14 cellular contexts compared by ENCODE assay signal in genomic region chr1:247119600-247120407, GRCh38. TPM values are rescaled to one million over a fixed set of nuclear protein-coding genes. Genes with fewer than 3 reads are reported as not detected.
DNase-seq lines count a peak whose midpoint lies in the region; ATAC-seq and TF ChIP-seq lines count a peak whose summit lies in the region.
"Had no signal": no experiment of that assay in that cellular context is flagged by ENCODE, and none has a peak within 500 bp of the region (broad histone marks: within the 10 kb centered on the region; RNA-seq: fewer than 3 reads in every experiment).

No MANE protein-coding gene starts in this region.

- peak overlapping the region in 1 of 2 experiments; percentile 24 for H3K23ac ChIP-seq in mesenchymal stem cell (ENCODE audit: low read length in 2 of 2)

- DNase-seq in activated T-cell treated with anti-CD3 and anti-CD28 coated beads, Interleukin-2, amount 50 U/mL, for 72 hours: no peak
- no peak for DNase-seq in activated T-cell treated with anti-CD3 and anti-CD28 coated beads, Interleukin-2, amount 50 U/mL, for 24 hours
- DNase-seq in mesenchymal stem cell: no peak
- peak; percentile 53 for DNase-seq in type B pancreatic cell (ENCODE audit: extremely low spot score, unreplicated experiment)
- no peak for DNase-seq in NCI-H1694 (lab: John Stamatoyannopoulos, UW)
- no peak for DNase-seq in esophagus muscularis mucosa (ENCODE audit: extremely low spot score)
- DNase-seq: CD4-positive, CD25-positive, alpha-beta regulatory T cell; DMS79 treated with DMSO at 0.1 percent for 48 hours; GDM1; HFFc6; NCI-H187; SIG-M5 had no signal

- TF ChIP-seq CTCF in type B pancreatic cell (conservative IDR thresholded peaks at IDR 0.05): no peak
- TF ChIP-seq CTCF in esophagus muscularis mucosa (IDR thresholded peaks at IDR 0.05): no peak

- H3K9me3 ChIP-seq in mesenchymal stem cell (ENCODE audit: control insufficient read depth, low read length) (no peaks in the 10 kb centered on the region), esophagus muscularis mucosa (no peaks in the 10 kb centered on the region)
- H3K9me3 ChIP-seq: MG63 had no signal

- no peak overlapping the region for H3K4me3 ChIP-seq in mesenchymal stem cell (ENCODE audit: insufficient read depth in 1 of 2, low read depth in 1 of 2, low read length in 2 of 2)
- H3K4me3 ChIP-seq in esophagus muscularis mucosa: no peak overlapping the region
- H3K4me3 ChIP-seq: MG63 had no signal

- no peak overlapping the region for H4K8ac ChIP-seq in mesenchymal stem cell (ENCODE audit: low read length)

- TF ChIP-seq EP300 in esophagus muscularis mucosa (IDR thresholded peaks at IDR 0.05): no peak

- H2AK5ac ChIP-seq in mesenchymal stem cell (ENCODE audit: low read length, severe bottlenecking): peak overlapping the region; percentile 12

- no peak overlapping the region for H2BK120ac ChIP-seq in mesenchymal stem cell (ENCODE audit: low read depth, low read length)

- no peak overlapping the region for H3K4ac ChIP-seq in mesenchymal stem cell (ENCODE audit: low read depth in 1 of 2, low read length in 2 of 2)

- no peak overlapping the region for H3K18ac ChIP-seq in mesenchymal stem cell (ENCODE audit: low read depth in 1 of 2, low read length in 2 of 2)

- peaks cover 0 to 5% of the 10 kb centered on the region in 2 donors for H3K36me3 Mint-ChIP-seq in activated T-cell treated with anti-CD3 and anti-CD28 coated beads, Interleukin-2, amount 50 U/mL, for 72 hours (ENCODE audit: insufficient read depth in 2 of 2)
- H3K36me3 Mint-ChIP-seq in activated T-cell treated with anti-CD3 and anti-CD28 coated beads, Interleukin-2, amount 50 U/mL, for 24 hours (ENCODE audit: low read depth): no peaks in the 10 kb centered on the region
- H3K36me3 Mint-ChIP-seq in type B pancreatic cell: no peaks in the 10 kb centered on the region
- H3K36me3 Mint-ChIP-seq: CD4-positive, CD25-positive, alpha-beta regulatory T cell had no signal

- H2BK12ac ChIP-seq in mesenchymal stem cell (ENCODE audit: low read length in 2 of 2): no peak overlapping the region

- no peak overlapping the region for H3K14ac ChIP-seq in mesenchymal stem cell (ENCODE audit: low read length in 2 of 2)

- no peak overlapping the region for H2BK15ac ChIP-seq in mesenchymal stem cell (ENCODE audit: low read depth, poor library complexity, severe bottlenecking)

- WGBS in mesenchymal stem cell: 93% methylated on average over 22 of the region's 22 CpGs
- WGBS in esophagus muscularis mucosa: 90% methylated on average over 16 of the region's 22 CpGs

- no peak for TF ChIP-seq POLR2A in esophagus muscularis mucosa (IDR thresholded peaks at IDR 0.05; ENCODE audit: low read depth)

- H3K4me2 ChIP-seq in mesenchymal stem cell (ENCODE audit: low read length, poor library complexity, severe bottlenecking): no peak overlapping the region

- no peak overlapping the region for H4K91ac ChIP-seq in mesenchymal stem cell (ENCODE audit: low read length)

- H3K27me3 ChIP-seq in mesenchymal stem cell (ENCODE audit: control insufficient read depth in 1 of 2, insufficient read depth in 1 of 2, low read length in 2 of 2) (no peaks in the 10 kb centered on the region), esophagus muscularis mucosa (no peaks in the 10 kb centered on the region)
- H3K27me3 ChIP-seq: MG63 had no signal

- H3K4me1 Mint-ChIP-seq in activated T-cell treated with anti-CD3 and anti-CD28 coated beads, Interleukin-2, amount 50 U/mL, for 72 hours (ENCODE audit: low read depth): peaks cover 4% of the 10 kb centered on the region
- no peaks in the 10 kb centered on the region for H3K4me1 Mint-ChIP-seq in activated T-cell treated with anti-CD3 and anti-CD28 coated beads, Interleukin-2, amount 50 U/mL, for 24 hours (ENCODE audit: low read depth)
- H3K4me1 Mint-ChIP-seq in type B pancreatic cell (ENCODE audit: unreplicated experiment): no peaks in the 10 kb centered on the region

- H3K36me3 ChIP-seq in mesenchymal stem cell (ENCODE audit: control insufficient read depth in 1 of 2, insufficient read depth in 2 of 2, low read depth in 1 of 2, low read length in 2 of 2) (no peaks in the 10 kb centered on the region), esophagus muscularis mucosa (no peaks in the 10 kb centered on the region)
- H3K36me3 ChIP-seq: MG63 had no signal

- intact Hi-C loops in esophagus muscularis mucosa (cut with DNase I): loop anchor here (10.0 kb wide), 1 partner anchor 75 kb away; no protein-coding TSS in a partner anchor

- no peak overlapping the region for H3K9ac ChIP-seq in mesenchymal stem cell (ENCODE audit: low read length)

- no peak overlapping the region for H3K4me3 Mint-ChIP-seq in activated T-cell treated with anti-CD3 and anti-CD28 coated beads, Interleukin-2, amount 50 U/mL, for 72 hours
- no peak overlapping the region for H3K4me3 Mint-ChIP-seq in activated T-cell treated with anti-CD3 and anti-CD28 coated beads, Interleukin-2, amount 50 U/mL, for 24 hours
- H3K4me3 Mint-ChIP-seq in type B pancreatic cell: no peak overlapping the region
- H3K4me3 Mint-ChIP-seq: CD4-positive, CD25-positive, alpha-beta regulatory T cell; HFFc6 had no signal

- H2BK5ac ChIP-seq in mesenchymal stem cell (ENCODE audit: low read depth, low read length, poor library complexity, severe bottlenecking): no peak overlapping the region

- no peaks in the 10 kb centered on the region for H3K27me3 Mint-ChIP-seq in activated T-cell treated with anti-CD3 and anti-CD28 coated beads, Interleukin-2, amount 50 U/mL, for 72 hours (ENCODE audit: low read depth)
- no peaks in the 10 kb centered on the region for H3K27me3 Mint-ChIP-seq in activated T-cell treated with anti-CD3 and anti-CD28 coated beads, Interleukin-2, amount 50 U/mL, for 24 hours
- no peaks in the 10 kb centered on the region for H3K27me3 Mint-ChIP-seq in type B pancreatic cell
- H3K27me3 Mint-ChIP-seq: CD4-positive, CD25-positive, alpha-beta regulatory T cell had no signal

- H3K9me3 Mint-ChIP-seq in activated T-cell treated with anti-CD3 and anti-CD28 coated beads, Interleukin-2, amount 50 U/mL, for 72 hours: no peaks in the 10 kb centered on the region
- H3K9me3 Mint-ChIP-seq in activated T-cell treated with anti-CD3 and anti-CD28 coated beads, Interleukin-2, amount 50 U/mL, for 24 hours: peaks cover 7% of the 10 kb centered on the region
- no peaks in the 10 kb centered on the region for H3K9me3 Mint-ChIP-seq in type B pancreatic cell

- peak; percentile 22 to 31 for ATAC-seq in activated T-cell treated with anti-CD3 and anti-CD28 coated beads, Interleukin-2, amount 50 U/mL, for 72 hours (replicated peaks in 1 of 2)
- peak; percentile 28 for ATAC-seq in HG03354 (IDR thresholded peaks at IDR 0.05; ENCODE audit: poor library complexity, severe bottlenecking, unreplicated experiment)

- H3K4me1 ChIP-seq in mesenchymal stem cell (ENCODE audit: control insufficient read depth, insufficient read depth, low read depth, low read length) (peaks cover 2% of the 10 kb centered on the region), esophagus muscularis mucosa (no peaks in the 10 kb centered on the region)

- H3K27ac ChIP-seq in mesenchymal stem cell (ENCODE audit: low read length, poor library complexity, severe bottlenecking) (no peak overlapping the region), esophagus muscularis mucosa (replicated peaks in 1 of 4) (no peak overlapping the region)

- H3K79me1 ChIP-seq in mesenchymal stem cell (replicated peaks; ENCODE audit: low read length, poor library complexity, severe bottlenecking): no peaks in the 10 kb centered on the region

- no peak overlapping the region for H2AFZ ChIP-seq in mesenchymal stem cell (ENCODE audit: low read depth, low read length)

- no peak overlapping the region for H3K27ac Mint-ChIP-seq in activated T-cell treated with anti-CD3 and anti-CD28 coated beads, Interleukin-2, amount 50 U/mL, for 72 hours
- H3K27ac Mint-ChIP-seq in activated T-cell treated with anti-CD3 and anti-CD28 coated beads, Interleukin-2, amount 50 U/mL, for 24 hours: no peak overlapping the region
- no peak overlapping the region for H3K27ac Mint-ChIP-seq in type B pancreatic cell
- H3K27ac Mint-ChIP-seq: CD4-positive, CD25-positive, alpha-beta regulatory T cell; HFFc6 had no signal

RNA-seq across cellular contexts. Expression of gene ZNF669, which starts 15.6 kb away (rescaled TPM):
- 10 to 100 TPM in 1 of 2 donors, 1 to 10 TPM in 1; 8.3 to 10.5 TPM for total RNA-seq in activated T-cell treated with anti-CD3 and anti-CD28 coated beads, Interleukin-2, amount 50 U/mL, for 72 hours
- 3.9 TPM for polyA plus RNA-seq in mesenchymal stem cell (2013, experiment 1 of 2)
- polyA plus RNA-seq in mesenchymal stem cell (2013, experiment 2 of 2): 3.8 TPM
- total RNA-seq in type B pancreatic cell (ENCODE audit: low replicate concordance) (19.8 and 21.3 TPM in 2 replicates), esophagus muscularis mucosa (1 to 10 TPM; 4.8 to 6.2 (median 5.9) TPM)

RNA-seq across cellular contexts. Expression of gene ZNF670, which starts 41.2 kb away (rescaled TPM):
- total RNA-seq in activated T-cell treated with anti-CD3 and anti-CD28 coated beads, Interleukin-2, amount 50 U/mL, for 72 hours: 1 to 10 TPM; 4.2 to 4.6 TPM
- polyA plus RNA-seq in mesenchymal stem cell (2013, experiment 1 of 2): 0.81 TPM
- polyA plus RNA-seq in mesenchymal stem cell (2013, experiment 2 of 2): 0.75 TPM
- total RNA-seq in type B pancreatic cell (ENCODE audit: low replicate concordance) (6.6 and 8.5 TPM in 2 replicates), esophagus muscularis mucosa (1 to 10 TPM; 2.1 to 4.0 (median 2.3) TPM)

RNA-seq across cellular contexts. Expression of gene ZNF124, which starts 52.0 kb away (rescaled TPM):
- 10 to 100 TPM; 12.9 to 13.0 TPM for total RNA-seq in activated T-cell treated with anti-CD3 and anti-CD28 coated beads, Interleukin-2, amount 50 U/mL, for 72 hours
- 3.6 TPM for polyA plus RNA-seq in mesenchymal stem cell (2013, experiment 1 of 2)
- 4.1 TPM for polyA plus RNA-seq in mesenchymal stem cell (2013, experiment 2 of 2)
- total RNA-seq in type B pancreatic cell (ENCODE audit: low replicate concordance): 55.1 and 134 TPM in 2 replicates
- total RNA-seq in esophagus muscularis mucosa: 10 to 100 TPM; 21.6 to 62.7 (median 43.3) TPM
